ENCODE assay signal across 15 cellular contexts in the genomic region with DNA sequence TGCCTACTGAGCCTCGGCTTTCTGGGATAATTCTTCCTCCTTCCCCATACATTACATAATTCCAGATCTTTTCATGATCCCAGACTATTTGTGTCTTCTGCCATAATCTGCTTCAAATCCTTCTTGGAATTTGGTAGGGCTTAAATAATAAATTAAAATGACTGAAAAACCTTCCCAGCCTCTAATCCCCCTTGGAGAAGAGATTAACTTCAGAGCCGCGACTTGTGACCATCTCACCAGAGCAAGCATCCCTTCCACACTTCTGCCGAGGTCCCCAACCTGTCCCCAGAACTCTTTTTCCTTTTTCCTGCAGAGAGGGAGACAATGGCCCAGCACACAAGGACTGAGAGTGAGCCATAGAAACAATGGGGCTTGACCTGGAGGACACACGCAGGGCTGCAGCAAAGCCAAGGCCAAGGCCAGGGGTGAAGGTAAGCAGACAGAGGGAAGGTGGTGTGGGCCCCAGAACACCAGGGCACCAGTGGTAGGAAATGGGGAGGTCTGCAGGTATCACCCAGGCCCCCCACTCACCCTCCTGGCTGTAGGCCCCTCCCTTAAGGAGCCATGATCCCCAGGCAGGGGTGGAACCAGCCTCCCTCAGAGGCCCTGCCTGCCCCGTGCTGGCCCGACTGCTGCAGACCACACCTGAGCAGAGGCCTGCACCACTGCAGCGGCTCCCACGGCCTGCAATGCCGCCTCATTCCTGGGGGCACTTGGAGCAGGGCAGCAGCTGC. TPM values are rescaled to one million over a fixed set of nuclear protein-coding genes. Genes with fewer than 3 reads are reported as not detected.
DNase-seq lines count a peak whose midpoint lies in the region; ATAC-seq lines count a peak whose summit lies in the region.
"Had no signal": no experiment of that assay in that cellular context is flagged by ENCODE, and none has a peak within 500 bp of the region (broad histone marks: within the 10 kb centered on the region; RNA-seq: fewer than 3 reads in every experiment).

No MANE protein-coding gene starts in this region.

- H2AFZ ChIP-seq in neuronal stem cell (ENCODE audit: low read length): no peak overlapping the region

- H2BK5ac ChIP-seq in neuronal stem cell (ENCODE audit: low read length): no peak overlapping the region

- H3K4me3 ChIP-seq in neuronal stem cell (ENCODE audit: low read length in 2 of 2): peak overlapping the region in 1 of 2 donors; percentile 12

- no peaks in the 10 kb centered on the region for H3K27me3 ChIP-seq in neuronal stem cell (ENCODE audit: control insufficient read depth in 3 of 3, insufficient read depth in 3 of 3, low read depth in 1 of 3, low read length in 3 of 3)
- H3K27me3 ChIP-seq: brain microvascular endothelial cell had no signal

- H2AK5ac ChIP-seq in neuronal stem cell (ENCODE audit: low read depth, low read length): peak overlapping the region; percentile 75

- H2BK120ac ChIP-seq in neuronal stem cell (ENCODE audit: low read depth, low read length): no peak overlapping the region

- peaks cover 2 to 48% of the 10 kb centered on the region in 2 donors for H3K36me3 ChIP-seq in neuronal stem cell (replicated peaks in 1 of 2; ENCODE audit: control insufficient read depth in 2 of 2, insufficient read depth in 2 of 2, low read length in 2 of 2)

- peak overlapping the region; percentile 58 for H2BK12ac ChIP-seq in neuronal stem cell (ENCODE audit: low read length)

- no peak for ATAC-seq in HG03025 (IDR thresholded peaks at IDR 0.05; ENCODE audit: low FRiP score, unreplicated experiment)
- no peak for ATAC-seq in HG03378 (IDR thresholded peaks at IDR 0.05; ENCODE audit: unreplicated experiment)
- ATAC-seq: CD8-positive, alpha-beta T cell; naive thymus-derived CD4-positive, alpha-beta T cell had no signal

- H3K4me1 ChIP-seq in neuronal stem cell (ENCODE audit: control insufficient read depth in 2 of 2, insufficient read depth in 1 of 2, low read depth in 1 of 2, low read length in 2 of 2): peaks cover 29 to 55% of the 10 kb centered on the region in 2 donors

- peak overlapping the region; percentile 60 for H3K9ac ChIP-seq in neuronal stem cell (ENCODE audit: low read depth, low read length, poor library complexity)

- no peak overlapping the region for H3K27ac ChIP-seq in neuronal stem cell (replicated peaks; ENCODE audit: low read length)
- H3K27ac ChIP-seq: brain microvascular endothelial cell had no signal

- H4K91ac ChIP-seq in neuronal stem cell (ENCODE audit: low read depth, low read length, poor library complexity): no peak overlapping the region

- H3K4ac ChIP-seq in neuronal stem cell (ENCODE audit: low read length): no peak overlapping the region

- H4K8ac ChIP-seq in neuronal stem cell (ENCODE audit: low read depth, low read length): no peak overlapping the region

- no CpG with 5 or more reads among the region's 10 CpGs for WGBS in neuronal stem cell (ENCODE audit: extremely low coverage in 2 of 2, insufficient read length in 2 of 2, insufficient replicate concordance in 1 of 2), 2 donors

- peak overlapping the region; percentile 55 for H3K23ac ChIP-seq in neuronal stem cell (ENCODE audit: low read depth, low read length, poor library complexity)

- no peak overlapping the region for H3K4me2 ChIP-seq in neuronal stem cell (ENCODE audit: insufficient read depth, low read length, poor library complexity, severe bottlenecking)

- DNase-seq in D341Med (ENCODE audit: low spot score) (peak; percentile 71), NCI-H524 (lab: John Stamatoyannopoulos, UW) (peak; percentile 40 to 73), ecto neural progenitor cell (ENCODE audit: low spot score) (peak; percentile 46), neuronal stem cell (ENCODE audit: low spot score) (no peak), NCI-H1694 treated with DMSO at 0.1 percent for 48 hours (lab: John Stamatoyannopoulos, UW) (no peak), NCI-H446 treated with DMSO at 0.1 percent for 48 hours (lab: John Stamatoyannopoulos, UW) (no peak)
- DNase-seq: activated CD4-positive, alpha-beta T cell treated with anti-CD3 and anti-CD28 coated beads, Interleukin-2, amount 50 U/mL, for 1 hour; activated T-cell treated with anti-CD3 and anti-CD28 coated beads, Interleukin-2, amount 50 U/mL, for 1 hour; brain microvascular endothelial cell; CD8-positive, alpha-beta T cell; naive thymus-derived CD4-positive, alpha-beta T cell; NCI-H1694 had no signal

- no peak overlapping the region for H3K14ac ChIP-seq in neuronal stem cell (ENCODE audit: low read length)

- H3K79me1 ChIP-seq in neuronal stem cell (ENCODE audit: low read depth, low read length): peaks cover 46% of the 10 kb centered on the region

- no peak overlapping the region for H2BK15ac ChIP-seq in neuronal stem cell (ENCODE audit: low read length)

- H3K18ac ChIP-seq in neuronal stem cell (ENCODE audit: low read length): peak overlapping the region; percentile 38

- no peaks in the 10 kb centered on the region for H3K9me3 ChIP-seq in neuronal stem cell (replicated peaks in 1 of 2; ENCODE audit: control insufficient read depth in 2 of 2, insufficient read depth in 1 of 2, low read depth in 1 of 2, low read length in 2 of 2)

RNA-seq across cellular contexts. Expression of a gene that starts 9.6 kb away (rescaled TPM):
- 43.7 TPM for polyA plus RNA-seq in neuronal stem cell (2013, experiment 1 of 2)
- 43.2 TPM for polyA plus RNA-seq in neuronal stem cell (2013, experiment 2 of 2)
- polyA plus RNA-seq: naive thymus-derived CD4-positive, alpha-beta T cell had no signal

RNA-seq across cellular contexts. Expression of a gene that starts 42.2 kb away (rescaled TPM):
- 0.06 TPM for polyA plus RNA-seq in neuronal stem cell (2013, experiment 1 of 2)
- polyA plus RNA-seq in neuronal stem cell (2013, experiment 2 of 2): 0.06 TPM
- polyA plus RNA-seq: AG04450; naive thymus-derived CD4-positive, alpha-beta T cell had no signal

RNA-seq across cellular contexts. Expression of a gene that starts 54.1 kb away (rescaled TPM):
- polyA plus RNA-seq in neuronal stem cell (2013, experiment 1 of 2): not detected
- 0.01 TPM for polyA plus RNA-seq in neuronal stem cell (2013, experiment 2 of 2)
- polyA plus RNA-seq: AG04450; naive thymus-derived CD4-positive, alpha-beta T cell had no signal

Comparison
In these comparisons a context has a peak if more than half of its experiments do, and no peak if none do; other contexts are left out.
1. DNase-seq: peak in D341Med (single experiment), NCI-H524 (2 of 2) and ecto neural progenitor cell (single experiment); none in neuronal stem cell (single experiment), NCI-H1694 treated with DMSO at 0.1 percent for 48 hours (single experiment) and NCI-H446 treated with DMSO at 0.1 percent for 48 hours (single experiment).